In genomic region chr6:118663993-118664985, GRCh38 we compare ENCODE assay signal across 10 cellular contexts. TPM values are rescaled to one million over a fixed set of nuclear protein-coding genes. Genes with fewer than 3 reads are reported as not detected.
DNase-seq lines count a peak whose midpoint lies in the region; ATAC-seq and TF ChIP-seq lines count a peak whose summit lies in the region.
"Had no signal": no experiment of that assay in that cellular context is flagged by ENCODE, and none has a peak within 500 bp of the region (broad histone marks: within the 10 kb centered on the region; RNA-seq: fewer than 3 reads in every experiment).

No MANE protein-coding gene starts in this region.

- H3K79me2 ChIP-seq in fibroblast of lung (ENCODE audit: control insufficient read depth, insufficient read depth, low read length) = no peaks in the 10 kb centered on the region

- no peak overlapping the region for H3K9ac ChIP-seq in fibroblast of lung (ENCODE audit: insufficient read depth, low read length)

- no peaks in the 10 kb centered on the region for H3K36me3 ChIP-seq in heart left ventricle
- H3K36me3 ChIP-seq in right atrium auricular region = no peaks in the 10 kb centered on the region
- no peaks in the 10 kb centered on the region for H3K36me3 ChIP-seq in fibroblast of lung (ENCODE audit: control insufficient read depth, insufficient read depth, low read length)
- no peaks in the 10 kb centered on the region for H3K36me3 ChIP-seq in thymus (ENCODE audit: control insufficient read depth, insufficient read depth)

- no peak for TF ChIP-seq POLR2A in heart left ventricle (IDR thresholded peaks at IDR 0.05)

- TF ChIP-seq CTCF in heart left ventricle (IDR thresholded peaks at IDR 0.05) (no peak), right atrium auricular region (IDR thresholded peaks at IDR 0.05) (no peak), fibroblast of lung (conservative IDR thresholded peaks at IDR 0.05 in 1 of 2, IDR thresholded peaks at IDR 0.05 in 1 of 2; ENCODE audit: low read depth in 1 of 2, low read length in 2 of 2) (no peak)

- H3K27ac ChIP-seq in heart left ventricle (no peak overlapping the region), right atrium auricular region (no peak overlapping the region), fibroblast of lung (ENCODE audit: insufficient read depth, low read length) (no peak overlapping the region), thymus (ENCODE audit: low read depth) (peak overlapping the region; percentile 61)

- intact Hi-C loops in heart left ventricle (cut with DNase I) = no loop called here

- ATAC-seq in heart left ventricle = no peak
- ATAC-seq in GM19324 (IDR thresholded peaks at IDR 0.05; ENCODE audit: low FRiP score, unreplicated experiment) = no peak

- peak overlapping the region; percentile 67 for H3K4me2 ChIP-seq in fibroblast of lung (ENCODE audit: extremely low read depth, insufficient read depth, low read length)

- H3K9me3 ChIP-seq in heart left ventricle (no peaks in the 10 kb centered on the region), right atrium auricular region (no peaks in the 10 kb centered on the region), fibroblast of lung (ENCODE audit: control insufficient read depth, insufficient read depth, low read depth, low read length) (no peaks in the 10 kb centered on the region), thymus (ENCODE audit: control insufficient read depth) (no peaks in the 10 kb centered on the region)

- no peaks in the 10 kb centered on the region for H4K20me1 ChIP-seq in fibroblast of lung (ENCODE audit: control insufficient read depth, extremely low read depth, insufficient read depth, low read length)

- WGBS in heart left ventricle, 4 donors = 69 to 76% (median 74%) methylated on average over 10 of the region's 10 CpGs
- 72% methylated on average over 10 of the region's 10 CpGs for WGBS in thymus

- H3K27me3 ChIP-seq in heart left ventricle = no peaks in the 10 kb centered on the region
- H3K27me3 ChIP-seq in right atrium auricular region = no peaks in the 10 kb centered on the region
- no peaks in the 10 kb centered on the region for H3K27me3 ChIP-seq in fibroblast of lung (ENCODE audit: control insufficient read depth, insufficient read depth, low read length)
- no peaks in the 10 kb centered on the region for H3K27me3 ChIP-seq in thymus (ENCODE audit: control insufficient read depth, insufficient read depth)

- H2AFZ ChIP-seq in fibroblast of lung (ENCODE audit: low read length) = no peak overlapping the region

- no peak for DNase-seq in heart left ventricle
- DNase-seq in right atrium auricular region (ENCODE audit: low spot score) = no peak
- DNase-seq in LHCN-M2 (ENCODE audit: low read depth) = peak; percentile 32
- DNase-seq in fibroblast of lung (ENCODE audit: low read depth in 2 of 2) = no peak
- DNase-seq in DMS53 treated with DMSO at 0.1 percent for 48 hours (lab: John Stamatoyannopoulos, UW; ENCODE audit: unreplicated experiment) = no peak
- no peak for DNase-seq in GM03348 (ENCODE audit: low spot score)
- DNase-seq: H7 had no signal

- H3K4me1 ChIP-seq in heart left ventricle (peaks cover 0 to 27% (median 6%) of the 10 kb centered on the region in 12 donors), right atrium auricular region (peaks cover 0 to 19% of the 10 kb centered on the region in 2 donors), fibroblast of lung (ENCODE audit: control insufficient read depth, extremely low read depth, insufficient read depth, low read length) (peaks cover 19% of the 10 kb centered on the region), thymus (ENCODE audit: control insufficient read depth, insufficient read depth, low read length) (peaks cover 20% of the 10 kb centered on the region)

- peak overlapping the region in 7 of 12 donors; percentile 1 to 29 (median 17) for H3K4me3 ChIP-seq in heart left ventricle
- H3K4me3 ChIP-seq in right atrium auricular region = no peak overlapping the region
- peak overlapping the region in 3 of 4 experiments; percentile 6 to 47 (median 24) for H3K4me3 ChIP-seq in fibroblast of lung (replicated peaks in 1 of 4; ENCODE audit: control extremely low read depth in 1 of 4, insufficient read depth in 1 of 4, low read depth in 3 of 4, low read length in 4 of 4)
- H3K4me3 ChIP-seq in thymus (ENCODE audit: low read length) = peak overlapping the region; percentile 2
- H3K4me3 ChIP-seq: lung had no signal

RNA-seq across cellular contexts. Expression of gene CEP85L, which starts 12.9 kb away (rescaled TPM):
- total RNA-seq in heart left ventricle (10 to 100 TPM in 1 of 9 donors, 1 to 10 TPM in 8; 5.1 to 14.4 (median 7.6) TPM), right atrium auricular region (1 to 10 TPM; 4.5 to 6.8 TPM), LHCN-M2 (2014; rRNA removed) (9.6 and 10.9 TPM in 2 replicates), fibroblast of lung (18.5 and 22.0 TPM in 2 replicates)
- polyA plus RNA-seq in heart left ventricle (1 to 10 TPM; 1.9 to 7.7 TPM), fibroblast of lung (6.4 and 7.3 TPM in 2 replicates), thymus (24.6 TPM)
- polyA plus RNA-seq in LHCN-M2 (2012) = 1.5 TPM
- 3.2 and 4.7 TPM in 2 replicates for polyA plus RNA-seq in fibroblast of lung (2012)
- 8.4 and 23.9 TPM in 2 replicates for polyA minus RNA-seq in fibroblast of lung (ENCODE audit: low replicate concordance)

Comparison
In these comparisons a context has a peak if more than half of its experiments do, and no peak if none do; other contexts are left out.
1. H3K4me3 ChIP-seq: peak in heart left ventricle (7 of 12), fibroblast of lung (3 of 4) and thymus (single experiment); none in right atrium auricular region (0 of 2).